Comparison of ENCODE assay signal across 21 cellular contexts in the genomic region with DNA sequence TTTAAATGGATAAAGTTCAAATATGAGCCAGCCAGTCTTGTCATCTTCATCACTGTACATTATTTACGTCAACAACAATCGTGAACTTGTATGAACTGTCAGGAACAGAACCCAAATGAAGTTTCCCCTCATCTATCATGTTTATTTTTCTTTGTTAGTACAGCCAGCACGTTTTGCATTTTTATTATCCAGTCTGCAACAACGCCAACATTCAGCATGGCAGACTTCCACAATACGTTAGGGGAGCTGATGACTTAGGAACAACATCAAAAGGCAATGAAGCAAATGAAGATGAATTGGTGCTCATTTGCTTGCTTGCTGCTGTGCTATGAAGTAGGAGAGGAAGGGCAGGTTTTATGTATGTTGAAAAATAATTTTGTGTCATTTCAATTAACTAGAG.
"Had no signal": no experiment of that assay in that cellular context is flagged by ENCODE, and none has a peak within 500 bp of the region (broad histone marks: within the 10 kb centered on the region; RNA-seq: fewer than 3 reads in every experiment).

No MANE protein-coding gene starts in this region.

- H3K9me3 ChIP-seq: esophagus muscularis mucosa, mucosa of descending colon, right lobe of liver, thyroid gland had no signal

- H3K4me3 ChIP-seq: esophagus muscularis mucosa, mucosa of descending colon, right lobe of liver, skin epidermis, thyroid gland had no signal

- H3K4me1 ChIP-seq: right lobe of liver, thyroid gland had no signal

- ATAC-seq: activated CD4-positive, CD25-positive, alpha-beta regulatory T cell treated with anti-CD3 and anti-CD28 coated beads, Interleukin-2, amount 50 U/mL, for 24 hours; activated CD8-positive, alpha-beta memory T cell treated with anti-CD3 and anti-CD28 coated beads, Interleukin-2, amount 10 ng/mL, durations not matched to agents 7 days and 5 days; activated CD8-positive, alpha-beta T cell treated with anti-CD3 and anti-CD28 coated beads for 36 hours; activated naive CD8-positive, alpha-beta T cell treated with anti-CD3 and anti-CD28 coated beads, Interleukin-2, amount 50 U/mL, for 24 hours; foreskin keratinocyte; mucosa of descending colon; right lobe of liver had no signal

- H3K36me3 ChIP-seq: esophagus muscularis mucosa, right lobe of liver, thyroid gland had no signal

- H3K27me3 ChIP-seq: esophagus muscularis mucosa, foreskin keratinocyte, right lobe of liver, thyroid gland had no signal

- DNase-seq: activated CD4-positive, alpha-beta T cell treated with anti-CD3 and anti-CD28 coated beads, Interleukin-2, amount 10 ng/mL, durations not matched to agents 7 days and 5 days; activated CD8-positive, alpha-beta memory T cell treated with anti-CD3 and anti-CD28 coated beads, Interleukin-2, amount 10 ng/mL, durations not matched to agents 7 days and 5 days; activated CD8-positive, alpha-beta T cell treated with anti-CD3 and anti-CD28 coated beads for 36 hours; activated gamma-delta T cell; activated naive CD4-positive, alpha-beta T cell treated with anti-CD3 and anti-CD28 coated beads, Interleukin-2, amount 50 U/mL, for 16 hours; activated naive CD8-positive, alpha-beta T cell treated with anti-CD3 and anti-CD28 coated beads, Interleukin-2, amount 50 U/mL, for 24 hours; activated T-cell treated with anti-CD3 and anti-CD28 coated beads for 4 hours; effector memory CD4-positive, alpha-beta T cell; foreskin keratinocyte; hippocampal formation; mucosa of descending colon; occipital lobe; posterior cingulate gyrus; right lobe of liver; stimulated activated CD4-positive, alpha-beta T cell treated with anti-CD3 and anti-CD28 coated beads, Interleukin-1b, Interleukin-23, amount 100 ng/mL, for 48 hours; substantia nigra; thyroid gland had no signal

- H3K27ac ChIP-seq: esophagus muscularis mucosa, foreskin keratinocyte, right lobe of liver, skin epidermis, thyroid gland, VCaP had no signal
